Comparison of ENCODE assay signal across 8 cellular contexts in the genomic region with DNA sequence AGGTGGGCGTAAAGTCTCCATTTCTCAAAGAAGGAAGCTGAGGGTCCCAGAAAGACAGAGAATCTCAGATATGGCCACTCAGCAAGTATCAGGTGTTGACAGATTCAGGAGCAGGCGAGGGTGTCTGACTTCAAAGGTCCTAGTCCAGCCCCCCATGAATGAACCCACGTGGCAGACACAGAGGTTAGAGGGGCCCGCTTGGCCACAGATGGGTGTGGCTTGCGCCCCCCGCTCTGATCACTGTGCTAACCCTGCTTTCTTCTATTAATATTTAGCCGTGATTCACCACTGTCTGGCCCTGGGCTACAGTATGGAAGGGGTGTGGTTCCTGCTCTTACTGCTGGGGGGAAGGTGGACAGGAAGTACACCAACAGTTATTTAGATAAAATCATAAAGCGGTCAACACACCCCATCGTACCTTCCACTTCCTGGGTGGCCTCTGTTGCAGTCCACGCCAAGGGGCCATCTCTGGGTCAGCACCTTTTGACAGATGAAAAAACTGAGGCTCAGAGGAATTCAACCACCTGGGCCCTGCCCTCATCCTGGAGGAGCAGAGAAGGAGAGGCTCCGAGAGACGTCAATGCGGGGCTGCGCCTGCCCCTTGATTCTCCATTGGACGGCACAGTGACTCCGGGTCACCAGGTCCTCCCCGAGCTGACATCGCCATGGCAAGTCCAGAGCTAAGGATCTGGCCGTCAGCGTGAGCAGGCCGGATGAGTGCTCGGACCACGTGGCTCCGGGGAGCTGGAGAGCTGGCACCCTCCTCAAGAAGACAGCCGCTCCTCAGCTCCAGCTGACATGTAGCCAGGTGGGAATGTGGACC.
DNase-seq lines count a peak whose midpoint lies in the region; ATAC-seq, FAIRE-seq and TF ChIP-seq lines count a peak whose summit lies in the region.

No MANE protein-coding gene starts in this region.

- H3K27me3 Mint-ChIP-seq in immature natural killer cell (ENCODE audit: low read depth in 3 of 3) = peaks cover 8 to 19% (median 13%) of the 10 kb centered on the region in 3 donors

- DNase-seq in SJCRH30 (no peak), immature natural killer cell (peak; percentile 19 to 35 (median 24)), GM19239 (ENCODE audit: insufficient read length, low spot score) (no peak)

- peaks cover 5% of the 10 kb centered on the region; the same call in 1 of the 2 replicates for H3K36me3 ChIP-seq in SJCRH30

- H3K9me3 ChIP-seq in SJCRH30 (replicated peaks) = no peaks in the 10 kb centered on the region

- no peak overlapping the region for H3K4me3 ChIP-seq in SJCRH30

- H3K27me3 ChIP-seq in SJCRH30 = no peaks in the 10 kb centered on the region

- FAIRE-seq in GM19239 (lab: Jason Lieb, UNC) = no peak

- H3K27ac ChIP-seq in 22Rv1 = no peak overlapping the region
- peak overlapping the region; percentile 35; the same call in 1 of the 2 replicates for H3K27ac ChIP-seq in SJCRH30

- peaks cover 28 to 29% of the 10 kb centered on the region in 2 donors for H3K4me1 Mint-ChIP-seq in immature natural killer cell

- no peaks in the 10 kb centered on the region for H3K9me3 Mint-ChIP-seq in immature natural killer cell

- H3K36me3 Mint-ChIP-seq in immature natural killer cell = peaks cover 0 to 15% (median under 1%) of the 10 kb centered on the region in 3 donors

- peak; percentile 36 for TF ChIP-seq POLR2A in GM18505 (IDR thresholded peaks at IDR 0.05; ENCODE audit: borderline replicate concordance, extremely low read depth, insufficient read depth, insufficient read length)

- no peak for ATAC-seq in GM18505 (IDR thresholded peaks at IDR 0.05; ENCODE audit: unreplicated experiment)
- no peak for ATAC-seq in HG03521 (IDR thresholded peaks at IDR 0.05; ENCODE audit: unreplicated experiment)
- no peak for ATAC-seq in GM19455 (IDR thresholded peaks at IDR 0.05; ENCODE audit: unreplicated experiment)
- no peak for ATAC-seq in GM19023 (IDR thresholded peaks at IDR 0.05; ENCODE audit: unreplicated experiment)

- H3K4me1 ChIP-seq in SJCRH30 = peaks cover 20% of the 10 kb centered on the region

- TF ChIP-seq CTCF in 22Rv1 (IDR thresholded peaks at IDR 0.05) = peak; percentile 2

- peak overlapping the region; percentile 54 to 74 (median 65) for H3K4me3 Mint-ChIP-seq in immature natural killer cell

- H3K27ac Mint-ChIP-seq in immature natural killer cell = peak overlapping the region; percentile 75 to 91 (median 88)

Comparison
In these comparisons a context has a peak if more than half of its experiments do, and no peak if none do; other contexts are left out.
1. DNase-seq: peak in immature natural killer cell (3 of 3); none in SJCRH30 (0 of 2) and GM19239 (single experiment).